ENCODE assay signal across 20 cellular contexts in the genomic region with DNA sequence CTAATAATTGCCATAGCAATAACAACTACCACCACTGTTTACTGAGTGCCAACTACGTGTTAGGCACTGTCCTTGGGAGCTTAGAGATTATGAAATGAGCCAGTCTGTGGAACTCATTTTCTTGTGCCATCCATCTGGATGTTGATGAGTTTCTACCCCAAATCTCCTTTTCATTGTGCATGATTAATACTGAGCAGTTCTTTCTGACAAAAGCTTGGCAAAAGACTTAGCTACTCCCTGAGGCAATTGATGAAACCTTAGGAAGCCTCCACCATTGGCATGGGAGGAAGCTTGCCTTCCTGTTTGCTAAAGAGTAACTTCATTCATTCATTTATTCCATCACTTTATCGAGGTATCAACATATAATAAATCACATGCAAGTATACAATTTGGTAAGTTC. TPM values are rescaled to one million over a fixed set of nuclear protein-coding genes. Genes with fewer than 3 reads are reported as not detected.
DNase-seq lines count a peak whose midpoint lies in the region; ATAC-seq, FAIRE-seq and TF ChIP-seq lines count a peak whose summit lies in the region.
"Had no signal": no experiment of that assay in that cellular context is flagged by ENCODE, and none has a peak within 500 bp of the region (broad histone marks: within the 10 kb centered on the region; RNA-seq: fewer than 3 reads in every experiment).

No MANE protein-coding gene starts in this region.

- no TSS peak for BruUV-seq in HepG2 (replicated peaks; lab: Mats Ljungman, UMichigan)

- no peaks in the 10 kb centered on the region for H3K36me3 ChIP-seq in HepG2 (replicated peaks in 1 of 2; ENCODE audit: control insufficient read depth in 1 of 2, insufficient read depth in 2 of 2, low read length in 2 of 2)
- H3K36me3 ChIP-seq in right lobe of liver = no peaks in the 10 kb centered on the region
- no peaks in the 10 kb centered on the region for H3K36me3 ChIP-seq in SJCRH30

- CTCF ChIA-PET in HepG2 (lab: Yijun Ruan, JAX; ENCODE audit: low intra/inter-chr PET ratio, low total read pairs) = no interaction called here

- H3K9me3 ChIP-seq in HepG2 (ENCODE audit: low read length) = no peaks in the 10 kb centered on the region
- no peaks in the 10 kb centered on the region for H3K9me3 ChIP-seq in right lobe of liver
- no peaks in the 10 kb centered on the region for H3K9me3 ChIP-seq in SJCRH30 (replicated peaks)

- no peaks in the 10 kb centered on the region for H4K20me1 ChIP-seq in HepG2 (ENCODE audit: insufficient read depth, low read length)

- intact Hi-C loops in HepG2 (cut with micrococcal nuclease; ENCODE audit: unreplicated experiment) (no loop called here), right lobe of liver (cut with DNase I) (no loop called here), posterior vena cava (cut with DNase I) (no loop called here)

- WGBS in HepG2 (ENCODE audit: low lambda C conversion rate) = 28% methylated on average over 2 of the region's 2 CpGs
- WGBS in right lobe of liver (ENCODE audit: insufficient coverage, low coverage, low lambda C conversion rate, missing lambda C conversion rate) = 69% methylated on average over 2 of the region's 2 CpGs

- H3K27me3 ChIP-seq in HepG2 (ENCODE audit: control insufficient read depth in 1 of 2, insufficient read depth in 2 of 2, low read length in 2 of 2) = no peaks in the 10 kb centered on the region
- H3K27me3 ChIP-seq in right lobe of liver = no peaks in the 10 kb centered on the region
- H3K27me3 ChIP-seq in SJCRH30 = no peaks in the 10 kb centered on the region

- H3K36me3 Mint-ChIP-seq in mesothelial cell of epicardium = peaks cover 2% of the 10 kb centered on the region
- H3K36me3 Mint-ChIP-seq: activated naive CD4-positive, alpha-beta T cell treated with anti-CD3 and anti-CD28 coated beads, Interleukin-2, amount 50 U/mL, for 24 hours; naive B cell; T-cell had no signal

- no peak for TF ChIP-seq RAD21 in HepG2 (CRISPR knock-in tag; IDR thresholded peaks at IDR 0.05)

- no peak overlapping the region for H3K4me3 Mint-ChIP-seq in mesothelial cell of epicardium
- H3K4me3 Mint-ChIP-seq: activated naive CD4-positive, alpha-beta T cell treated with anti-CD3 and anti-CD28 coated beads, Interleukin-2, amount 50 U/mL, for 24 hours; activated T-cell treated with anti-CD3 and anti-CD28 coated beads, Interleukin-2, amount 50 U/mL, for 24 hours; naive B cell; T-cell had no signal

- TF ChIP-seq CTCF in HepG2 (CRISPR knock-in tag; IDR thresholded peaks at IDR 0.05) (no peak), right lobe of liver (IDR thresholded peaks at IDR 0.05) (no peak), cardiac fibroblast (IDR thresholded peaks at IDR 0.05; ENCODE audit: low read depth, low read length) (no peak), mesothelial cell of epicardium (IDR thresholded peaks at IDR 0.05; ENCODE audit: unreplicated experiment) (no peak)

- H3K9ac ChIP-seq in HepG2 (ENCODE audit: insufficient read depth, low read depth, low read length) = no peak overlapping the region

- H3K4me1 Mint-ChIP-seq in mesothelial cell of epicardium = peaks cover 55% of the 10 kb centered on the region
- H3K4me1 Mint-ChIP-seq: activated naive CD4-positive, alpha-beta T cell treated with anti-CD3 and anti-CD28 coated beads, Interleukin-2, amount 50 U/mL, for 24 hours; naive B cell; T-cell had no signal

- in situ Hi-C loops in HepG2 (cut with HindIII; ENCODE audit: extremely low pct_ligation_motif_present, low pct_unique_long_range_greater_than_20kb) = no loop called here

- H3K27ac ChIP-seq in HepG2 (ENCODE audit: extremely low read length, insufficient read depth, low read length) = no peak overlapping the region
- H3K27ac ChIP-seq in right lobe of liver = no peak overlapping the region
- no peak overlapping the region for H3K27ac ChIP-seq in SJCRH30
- H3K27ac ChIP-seq: C4-2B had no signal

- POLR2A ChIA-PET in HepG2 (lab: Yijun Ruan, JAX) = no interaction called here

- TF ChIP-seq POLR2A in HepG2 (IDR thresholded peaks at IDR 0.05; ENCODE audit: insufficient read depth in 1 of 2, low read depth in 2 of 2, low read length in 2 of 2) = no peak
- TF ChIP-seq POLR2A in right lobe of liver (IDR thresholded peaks at IDR 0.05) = no peak

- H3K27me3 Mint-ChIP-seq in mesothelial cell of epicardium (ENCODE audit: low read depth) = no peaks in the 10 kb centered on the region

- TF ChIP-seq EP300 in HepG2 (IDR thresholded peaks at IDR 0.05; ENCODE audit: low read depth in 2 of 2, low read length in 2 of 2) = no peak
- TF ChIP-seq EP300 in HepG2 (CRISPR knock-in tag; IDR thresholded peaks at IDR 0.05; ENCODE audit: borderline replicate concordance) = no peak

- H3K4me1 ChIP-seq in HepG2 (ENCODE audit: insufficient read depth, low read length) (peaks cover 10% of the 10 kb centered on the region), right lobe of liver (no peaks in the 10 kb centered on the region), SJCRH30 (peaks cover 19% of the 10 kb centered on the region)

- ATAC-seq in HepG2 = no peak
- no peak for ATAC-seq in right lobe of liver
- ATAC-seq in HG02970 (IDR thresholded peaks at IDR 0.05; ENCODE audit: low FRiP score, unreplicated experiment) = no peak
- ATAC-seq: Right ventricle myocardium inferior, T-cell had no signal

- no peak overlapping the region for H2AFZ ChIP-seq in HepG2 (ENCODE audit: low read length)

- H3K79me2 ChIP-seq in HepG2 (ENCODE audit: insufficient read depth, low read length) = no peaks in the 10 kb centered on the region

- FAIRE-seq in HepG2 (lab: Jason Lieb, UNC) = no peak
- FAIRE-seq: small intestine had no signal

- H3K4me3 ChIP-seq in HepG2 (replicated peaks in 1 of 3; ENCODE audit: insufficient read depth in 1 of 3, low read depth in 2 of 3, low read length in 3 of 3) (no peak overlapping the region), right lobe of liver (no peak overlapping the region), cardiac fibroblast (replicated peaks in 1 of 2; ENCODE audit: low read depth in 2 of 2, low read length in 2 of 2) (no peak overlapping the region), SJCRH30 (no peak overlapping the region)

- H3K27ac Mint-ChIP-seq in mesothelial cell of epicardium = peak overlapping the region; percentile 63
- H3K27ac Mint-ChIP-seq: activated naive CD4-positive, alpha-beta T cell treated with anti-CD3 and anti-CD28 coated beads, Interleukin-2, amount 50 U/mL, for 24 hours; activated T-cell treated with anti-CD3 and anti-CD28 coated beads, Interleukin-2, amount 50 U/mL, for 24 hours; naive B cell; T-cell had no signal

- no peak overlapping the region for H3K4me2 ChIP-seq in HepG2 (ENCODE audit: low read depth, low read length)

- DNase-seq in HepG2 (ENCODE audit: low spot score) (no peak), right lobe of liver (no peak), cardiac fibroblast (ENCODE audit: low read depth in 2 of 2) (peak; percentile 35 to 50), mesothelial cell of epicardium (ENCODE audit: low spot score in 2 of 2, unreplicated experiment in 2 of 2) (no peak), SJCRH30 (no peak), NCI-H1417 treated with DMSO at 0.1 percent for 48 hours (lab: John Stamatoyannopoulos, UW) (no peak), posterior vena cava (ENCODE audit: low spot score) (no peak)
- DNase-seq: activated CD4-positive, alpha-beta T cell treated with anti-CD3 and anti-CD28 coated beads, Interleukin-2, amount 50 U/mL, for 4 hours; activated T-cell treated with anti-CD3 and anti-CD28 coated beads, Interleukin-2, amount 50 U/mL, for 24 hours; DMS153; naive B cell; NCI-H1694; NCI-H345; small intestine; stimulated activated CD4-positive, alpha-beta T cell treated with anti-CD3 and anti-CD28 coated beads, Interleukin-4, amount 100 ng/mL, for 24 hours; T-cell had no signal

- no peaks in the 10 kb centered on the region for H3K9me3 Mint-ChIP-seq in mesothelial cell of epicardium
- H3K9me3 Mint-ChIP-seq: activated naive CD4-positive, alpha-beta T cell treated with anti-CD3 and anti-CD28 coated beads, Interleukin-2, amount 50 U/mL, for 24 hours; activated T-cell treated with anti-CD3 and anti-CD28 coated beads, Interleukin-2, amount 50 U/mL, for 24 hours; T-cell had no signal

TF ChIP-seq in HepG2, 621 proteins besides CTCF, POLR2A, EP300 and RAD21:
- no peak for TF ChIP-seq LCORL (IDR thresholded peaks at IDR 0.05)
- TF ChIP-seq LCORL (CRISPR knock-in tag; IDR thresholded peaks at IDR 0.05) = no peak
- no peak for TF ChIP-seq ZFY (CRISPR knock-in tag; IDR thresholded peaks at IDR 0.05)
- peak; percentile 47; the same call in 1 of the 2 replicates for TF ChIP-seq ZNF205 (CRISPR knock-in tag; IDR thresholded peaks at IDR 0.05)

RNA-seq across cellular contexts. Expression of a gene that starts 39.8 kb away (rescaled TPM):
- total RNA-seq in HepG2 (2016; rRNA removed; fragmentation: Illumina TruSeq; extraction: Trizol) (0.04 and 0.07 TPM in 2 replicates), right lobe of liver (1 to 10 TPM; 2.4 to 4.4 (median 3.3) TPM), mesothelial cell of epicardium (41.3 to 46.2 TPM (median 43.2 TPM) in 3 replicates), posterior vena cava (10 to 100 TPM; 26.3 to 34.9 TPM)
- not detected in 2 replicates for total RNA-seq in HepG2 (2016; cell fraction: cytosol; rRNA removed; fragmentation: Illumina TruSeq; extraction: Trizol; ENCODE audit: low read depth)
- 0.02 and 0.04 TPM in 2 replicates for total RNA-seq in HepG2 (2016; cell fraction: insoluble cytoplasmic fraction; rRNA removed; fragmentation: Illumina TruSeq; extraction: Trizol)
- total RNA-seq in HepG2 (2016; cell fraction: membrane; rRNA removed; fragmentation: Illumina TruSeq; extraction: Trizol) = 0.06 TPM in 1 of 2 replicates, not detected in the other
- total RNA-seq in HepG2 (2016; cell fraction: nucleus; rRNA removed; fragmentation: Illumina TruSeq; extraction: Trizol) = 0.22 and 0.87 TPM in 2 replicates
- 0.01 TPM in 2 replicates for polyA plus RNA-seq in HepG2 (2011; rRNA removed)
- polyA plus RNA-seq in HepG2 (2011; cell fraction: cytosol; rRNA removed) = 0.01 and 0.03 TPM in 2 replicates
- 0.02 and 0.16 TPM in 2 replicates for polyA plus RNA-seq in HepG2 (2011; cell fraction: nucleus; rRNA removed)
- polyA plus RNA-seq in HepG2 (2012) = 0.07 TPM in 1 of 2 replicates, not detected in the other
- polyA plus RNA-seq in HepG2 (2016; cell fraction: cytosol; fragmentation: Illumina TruSeq; extraction: Trizol; ENCODE audit: low read depth) = not detected in 2 replicates
- not detected in 2 replicates for polyA plus RNA-seq in HepG2 (2016; cell fraction: insoluble cytoplasmic fraction; fragmentation: Illumina TruSeq; extraction: Trizol; ENCODE audit: low read depth)
- not detected in 2 replicates for polyA plus RNA-seq in HepG2 (2016; cell fraction: membrane; fragmentation: Illumina TruSeq; extraction: Trizol; ENCODE audit: low read depth)
- 0.12 TPM in 1 of 2 replicates, not detected in the other for polyA plus RNA-seq in HepG2 (2016; cell fraction: nucleus; fragmentation: Illumina TruSeq; extraction: Trizol; ENCODE audit: insufficient read depth, low read depth)
- 0.09 and 0.20 TPM in 2 replicates for polyA minus RNA-seq in HepG2 (2011; rRNA and poly(A)+ RNA removed; ENCODE audit: low replicate concordance)
- not detected in 2 replicates for polyA minus RNA-seq in HepG2 (2011; cell fraction: cytosol; rRNA and poly(A)+ RNA removed)
- under 0.01 TPM in 1 of 2 replicates, not detected in the other for polyA minus RNA-seq in HepG2 (2011; cell fraction: nucleus; rRNA and poly(A)+ RNA removed)
- total RNA-seq in SJCRH30 (2014; rRNA removed; shearing (Covaris generic)) = 0.23 and 0.65 TPM in 2 replicates

Comparison
In these comparisons a context has a peak if more than half of its experiments do, and no peak if none do; other contexts are left out.
1. DNase-seq: peak in cardiac fibroblast (2 of 2); none in HepG2 (single experiment), right lobe of liver (0 of 3), mesothelial cell of epicardium (0 of 2), SJCRH30 (0 of 2), NCI-H1417 treated with DMSO at 0.1 percent for 48 hours (single experiment) and posterior vena cava (single experiment).